20 cellular contexts compared by ENCODE assay signal in the genomic region with DNA sequence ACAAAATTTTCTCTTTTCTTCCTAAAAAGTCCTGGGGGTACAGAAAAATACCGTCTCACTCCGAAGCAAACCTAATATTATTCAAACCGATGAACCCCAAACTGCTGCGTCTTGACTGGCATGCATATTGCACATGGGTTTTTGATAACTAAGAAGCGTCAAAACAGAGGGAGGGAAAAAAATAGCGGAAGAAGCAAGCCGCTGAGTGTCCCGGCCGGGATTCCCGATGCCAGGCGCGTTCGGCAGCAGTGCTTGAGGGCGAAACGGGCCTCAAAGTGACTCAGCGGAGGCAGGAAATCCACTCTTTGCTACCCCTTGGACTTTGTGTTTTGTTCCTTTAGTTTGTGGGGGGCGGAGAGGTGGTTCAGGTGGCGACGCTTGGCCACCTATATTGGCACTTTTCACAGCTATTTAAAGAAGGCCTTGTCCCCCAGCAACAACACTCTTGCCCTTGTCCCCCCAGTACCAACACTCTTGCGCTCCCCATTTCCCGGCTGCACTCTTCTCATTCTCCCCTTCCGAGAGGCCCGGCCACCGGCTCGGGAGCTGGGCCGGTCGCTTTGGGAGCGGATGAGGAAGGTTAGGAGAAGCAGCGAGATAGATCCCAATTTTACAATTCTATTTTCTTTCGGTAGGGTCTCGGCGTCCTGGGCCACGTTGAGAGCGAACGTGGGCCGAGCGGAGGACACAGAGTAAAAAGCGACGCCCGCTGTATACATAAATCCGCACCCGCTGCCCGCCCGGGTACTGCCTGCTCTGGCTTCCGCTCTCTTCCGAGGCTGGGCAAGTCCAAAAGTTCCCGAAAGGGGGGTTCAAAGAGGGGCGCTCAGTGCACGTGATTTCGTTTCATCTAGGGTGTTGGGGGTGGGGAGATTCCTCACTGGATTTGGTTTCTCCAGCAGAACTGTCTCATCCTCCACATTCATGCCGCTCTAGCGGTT. TPM values are rescaled to one million over a fixed set of nuclear protein-coding genes. Genes with fewer than 3 reads are reported as not detected.
DNase-seq lines count a peak whose midpoint lies in the region; ATAC-seq, FAIRE-seq and TF ChIP-seq lines count a peak whose summit lies in the region.
"Had no signal": no experiment of that assay in that cellular context is flagged by ENCODE, and none has a peak within 500 bp of the region (broad histone marks: within the 10 kb centered on the region; RNA-seq: fewer than 3 reads in every experiment).

No MANE protein-coding gene starts in this region.

- no peaks in the 10 kb centered on the region for H3K9me2 ChIP-seq in PC-3 (replicated peaks; ENCODE audit: low read length)

- no peak overlapping the region for H2AFZ ChIP-seq in PC-3 (ENCODE audit: low read length)

- H3K27ac ChIP-seq in small intestine (ENCODE audit: low read depth in 1 of 2, low read length in 1 of 2) (no peak overlapping the region), PC-3 (ENCODE audit: low read length) (no peak overlapping the region)
- no peak overlapping the region for H3K27ac ChIP-seq in CD8-positive, alpha-beta memory T cell (ENCODE audit: low read depth, low read length)
- H3K27ac ChIP-seq: lower lobe of right lung had no signal

- no peak for TF ChIP-seq CTCF in PC-3 (conservative IDR thresholded peaks at IDR 0.05; ENCODE audit: low read depth, low read length)

- H3K36me3 ChIP-seq in small intestine (ENCODE audit: control insufficient read depth in 2 of 2, insufficient read depth in 2 of 2, low read length in 2 of 2): no peaks in the 10 kb centered on the region
- no peaks in the 10 kb centered on the region for H3K36me3 ChIP-seq in PC-3 (ENCODE audit: low read depth, low read length)
- H3K36me3 ChIP-seq in CD8-positive, alpha-beta memory T cell (ENCODE audit: insufficient read depth, low read length): no peaks in the 10 kb centered on the region
- H3K36me3 ChIP-seq: lower lobe of right lung had no signal

- no peak for DNase-seq in activated naive CD8-positive, alpha-beta T cell treated with anti-CD3 and anti-CD28 coated beads, Interleukin-2, amount 10 ng/mL, durations not matched to agents 7 days and 5 days
- no peak for DNase-seq in activated naive CD8-positive, alpha-beta T cell treated with anti-CD3 and anti-CD28 coated beads, Interleukin-2, amount 50 U/mL, for 24 hours
- DNase-seq in small intestine (peak; percentile 25), PC-3 (no peak), NCI-H1436 treated with DMSO at 0.1 percent for 48 hours (lab: John Stamatoyannopoulos, UW) (no peak)
- no peak for DNase-seq in CD8-positive, alpha-beta memory T cell
- DNase-seq: activated CD8-positive, alpha-beta memory T cell treated with anti-CD3 and anti-CD28 coated beads, Interleukin-2, amount 50 U/mL, for 48 hours; caudate nucleus; COR-L47; lower lobe of right lung; naive thymus-derived CD4-positive, alpha-beta T cell; NCI-H446; NK-92 treated with Interleukin-12 subunit alpha and Interleukin-12 subunit beta, amount 100 ng/mL, for 24 hours had no signal

- no peaks in the 10 kb centered on the region for H3F3A ChIP-seq in PC-3 (ENCODE audit: low read length, unreplicated experiment)

- H3K4me3 Mint-ChIP-seq in activated naive CD8-positive, alpha-beta T cell treated with anti-CD3 and anti-CD28 coated beads, Interleukin-2, amount 10 ng/mL, durations not matched to agents 7 days and 5 days: peak overlapping the region; percentile 35
- no peak overlapping the region for H3K4me3 Mint-ChIP-seq in activated naive CD8-positive, alpha-beta T cell treated with anti-CD3 and anti-CD28 coated beads, Interleukin-2, amount 50 U/mL, for 24 hours
- H3K4me3 Mint-ChIP-seq in CD8-positive, alpha-beta memory T cell: no peak overlapping the region

- H3K4me2 ChIP-seq in PC-3 (ENCODE audit: low read length): no peak overlapping the region

- 4 to 8% (median 7%) methylated on average over 52 of the region's 52 CpGs for WGBS in small intestine, 3 donors

- no peaks in the 10 kb centered on the region for H3K9me3 Mint-ChIP-seq in activated naive CD8-positive, alpha-beta T cell treated with anti-CD3 and anti-CD28 coated beads, Interleukin-2, amount 10 ng/mL, durations not matched to agents 7 days and 5 days
- H3K9me3 Mint-ChIP-seq in activated naive CD8-positive, alpha-beta T cell treated with anti-CD3 and anti-CD28 coated beads, Interleukin-2, amount 50 U/mL, for 24 hours: no peaks in the 10 kb centered on the region
- peaks cover 0 to 2% (median 0%) of the 10 kb centered on the region in 5 donors for H3K9me3 Mint-ChIP-seq in CD8-positive, alpha-beta memory T cell
- H3K9me3 Mint-ChIP-seq: activated naive CD4-positive, alpha-beta T cell treated with anti-CD3 and anti-CD28 coated beads, Interleukin-2, amount 50 U/mL, for 72 hours had no signal

- peak overlapping the region; percentile 38 for H3K27ac Mint-ChIP-seq in activated naive CD8-positive, alpha-beta T cell treated with anti-CD3 and anti-CD28 coated beads, Interleukin-2, amount 10 ng/mL, durations not matched to agents 7 days and 5 days
- no peak overlapping the region for H3K27ac Mint-ChIP-seq in activated naive CD8-positive, alpha-beta T cell treated with anti-CD3 and anti-CD28 coated beads, Interleukin-2, amount 50 U/mL, for 24 hours
- H3K27ac Mint-ChIP-seq in CD8-positive, alpha-beta memory T cell: peak overlapping the region in 1 of 8 donors; percentile 53

- ATAC-seq in activated naive CD8-positive, alpha-beta T cell treated with anti-CD3 and anti-CD28 coated beads, Interleukin-2, amount 10 ng/mL, durations not matched to agents 7 days and 5 days (ENCODE audit: low read depth): no peak
- ATAC-seq in activated naive CD8-positive, alpha-beta T cell treated with anti-CD3 and anti-CD28 coated beads, Interleukin-2, amount 50 U/mL, for 24 hours: no peak
- ATAC-seq in SK-N-SH treated with all-trans-retinoic acid at 6 μM for 48 hours (peak; percentile 29), PC-3 (no peak)
- ATAC-seq: activated CD4-positive, CD25-positive, alpha-beta regulatory T cell treated with anti-CD3 and anti-CD28 coated beads, Interleukin-2, amount 50 U/mL, for 24 hours; HCT116; lower lobe of right lung; naive thymus-derived CD4-positive, alpha-beta T cell had no signal

- no peaks in the 10 kb centered on the region for H3K79me2 ChIP-seq in PC-3 (ENCODE audit: low read length)

- no peaks in the 10 kb centered on the region for H4K20me1 ChIP-seq in PC-3 (ENCODE audit: low read length)

- H3K4me1 Mint-ChIP-seq in activated naive CD8-positive, alpha-beta T cell treated with anti-CD3 and anti-CD28 coated beads, Interleukin-2, amount 10 ng/mL, durations not matched to agents 7 days and 5 days: peaks cover 8% of the 10 kb centered on the region
- peaks cover 13% of the 10 kb centered on the region for H3K4me1 Mint-ChIP-seq in activated naive CD8-positive, alpha-beta T cell treated with anti-CD3 and anti-CD28 coated beads, Interleukin-2, amount 50 U/mL, for 24 hours
- peaks cover 9 to 26% (median 11%) of the 10 kb centered on the region in 3 donors for H3K4me1 Mint-ChIP-seq in CD8-positive, alpha-beta memory T cell

- H3K9ac ChIP-seq in PC-3 (ENCODE audit: low read length): no peak overlapping the region

- BruUV-seq in PC-3 (replicated peaks; lab: Mats Ljungman, UMichigan): no TSS peak

- peaks cover 86% of the 10 kb centered on the region for H3K27me3 Mint-ChIP-seq in activated naive CD8-positive, alpha-beta T cell treated with anti-CD3 and anti-CD28 coated beads, Interleukin-2, amount 10 ng/mL, durations not matched to agents 7 days and 5 days
- H3K27me3 Mint-ChIP-seq in activated naive CD8-positive, alpha-beta T cell treated with anti-CD3 and anti-CD28 coated beads, Interleukin-2, amount 50 U/mL, for 24 hours: peaks cover 81% of the 10 kb centered on the region
- peaks cover 48 to 88% of the 10 kb centered on the region in 2 donors for H3K27me3 Mint-ChIP-seq in CD8-positive, alpha-beta memory T cell

- H3K4me1 ChIP-seq in small intestine (ENCODE audit: control insufficient read depth in 2 of 2, insufficient read depth in 1 of 2, low read depth in 1 of 2, low read length in 1 of 2) (peaks cover 0 to 7% of the 10 kb centered on the region in 2 donors), PC-3 (ENCODE audit: insufficient read depth, low read length) (no peaks in the 10 kb centered on the region)
- no peaks in the 10 kb centered on the region for H3K4me1 ChIP-seq in CD8-positive, alpha-beta memory T cell (ENCODE audit: insufficient read depth, low read length)

- FAIRE-seq in small intestine (lab: Jason Lieb, UNC): no peak

- intact Hi-C loops in PC-3 (cut with micrococcal nuclease): no loop called here

- CTCF ChIA-PET in PC-3 (lab: Charles Lee): no interaction called here
- CTCF ChIA-PET in CD8-positive, alpha-beta memory T cell (lab: Charles Lee): interaction anchor here (1.1 to 1.5 kb wide), 2 partner anchors 14 kb away, joined by 3 to 6 read pairs; no protein-coding TSS in a partner anchor

- no peaks in the 10 kb centered on the region for H3K36me3 Mint-ChIP-seq in activated naive CD8-positive, alpha-beta T cell treated with anti-CD3 and anti-CD28 coated beads, Interleukin-2, amount 10 ng/mL, durations not matched to agents 7 days and 5 days
- no peaks in the 10 kb centered on the region for H3K36me3 Mint-ChIP-seq in activated naive CD8-positive, alpha-beta T cell treated with anti-CD3 and anti-CD28 coated beads, Interleukin-2, amount 50 U/mL, for 24 hours (ENCODE audit: low read depth)
- no peaks in the 10 kb centered on the region for H3K36me3 Mint-ChIP-seq in CD8-positive, alpha-beta memory T cell
- H3K36me3 Mint-ChIP-seq: activated naive CD4-positive, alpha-beta T cell treated with anti-CD3 and anti-CD28 coated beads, Interleukin-2, amount 50 U/mL, for 72 hours; naive thymus-derived CD4-positive, alpha-beta T cell had no signal

- peaks cover 23 to 52% of the 10 kb centered on the region in 2 donors for H3K27me3 ChIP-seq in small intestine (ENCODE audit: control insufficient read depth in 2 of 2, insufficient read depth in 2 of 2, low read length in 2 of 2)
- peaks cover 79% of the 10 kb centered on the region for H3K27me3 ChIP-seq in PC-3 (ENCODE audit: low read length)
- peaks cover 36% of the 10 kb centered on the region for H3K27me3 ChIP-seq in CD8-positive, alpha-beta memory T cell (ENCODE audit: insufficient read depth, low read length, poor library complexity, severe bottlenecking)

- POLR2A ChIA-PET in activated naive CD8-positive, alpha-beta T cell treated with anti-CD3 and anti-CD28 coated beads, Interleukin-2, amount 10 ng/mL, durations not matched to agents 7 days and 5 days (lab: Charles Lee): no interaction called here
- POLR2A ChIA-PET in PC-3 (lab: Charles Lee; ENCODE audit: unreplicated experiment): no interaction called here
- POLR2A ChIA-PET in CD8-positive, alpha-beta memory T cell (lab: Charles Lee): no interaction called here

- H3K4me3 ChIP-seq in iPS-18c (ENCODE audit: insufficient read depth, low read depth, low read length) (peak overlapping the region; percentile 16), small intestine (ENCODE audit: low read depth in 1 of 2, low read length in 2 of 2) (no peak overlapping the region), PC-3 (ENCODE audit: low read length) (no peak overlapping the region)
- no peak overlapping the region for H3K4me3 ChIP-seq in CD8-positive, alpha-beta memory T cell (ENCODE audit: low read length)
- H3K4me3 ChIP-seq: lower lobe of right lung had no signal

- H3K9me3 ChIP-seq in iPS-18c (ENCODE audit: control insufficient read depth, insufficient read depth, low read length) (peaks cover 2% of the 10 kb centered on the region), small intestine (ENCODE audit: control insufficient read depth, low read depth) (no peaks in the 10 kb centered on the region), PC-3 (ENCODE audit: low read length) (no peaks in the 10 kb centered on the region)
- no peaks in the 10 kb centered on the region for H3K9me3 ChIP-seq in CD8-positive, alpha-beta memory T cell (ENCODE audit: low read length)
- H3K9me3 ChIP-seq: lower lobe of right lung had no signal

RNA-seq across cellular contexts. Expression of gene LMX1A, which starts 2.5 kb away (rescaled TPM):
- total RNA-seq in activated naive CD8-positive, alpha-beta T cell treated with anti-CD3 and anti-CD28 coated beads, Interleukin-2, amount 10 ng/mL, durations not matched to agents 7 days and 5 days: not detected
- polyA plus RNA-seq in small intestine: under 1 TPM; 0.39 to 0.54 (median 0.45) TPM
- total RNA-seq in PC-3 (2014; rRNA removed): not detected in 2 replicates
- not detected for total RNA-seq in CD8-positive, alpha-beta memory T cell
- polyA plus RNA-seq in CD8-positive, alpha-beta memory T cell: not detected
- total RNA-seq: activated naive CD4-positive, alpha-beta T cell treated with anti-CD3 and anti-CD28 coated beads, Interleukin-2, amount 50 U/mL, for 72 hours; naive thymus-derived CD4-positive, alpha-beta T cell; T-helper 1 cell treated with Interleukin-12 subunit alpha and Interleukin-12 subunit beta and Interleukin-4 antibody, amounts not matched to agents 30 ng/mL and 1 ng/mL, for 36 hours; temporal lobe had no signal
- polyA plus RNA-seq: naive thymus-derived CD4-positive, alpha-beta T cell had no signal
